In the genomic region with DNA sequence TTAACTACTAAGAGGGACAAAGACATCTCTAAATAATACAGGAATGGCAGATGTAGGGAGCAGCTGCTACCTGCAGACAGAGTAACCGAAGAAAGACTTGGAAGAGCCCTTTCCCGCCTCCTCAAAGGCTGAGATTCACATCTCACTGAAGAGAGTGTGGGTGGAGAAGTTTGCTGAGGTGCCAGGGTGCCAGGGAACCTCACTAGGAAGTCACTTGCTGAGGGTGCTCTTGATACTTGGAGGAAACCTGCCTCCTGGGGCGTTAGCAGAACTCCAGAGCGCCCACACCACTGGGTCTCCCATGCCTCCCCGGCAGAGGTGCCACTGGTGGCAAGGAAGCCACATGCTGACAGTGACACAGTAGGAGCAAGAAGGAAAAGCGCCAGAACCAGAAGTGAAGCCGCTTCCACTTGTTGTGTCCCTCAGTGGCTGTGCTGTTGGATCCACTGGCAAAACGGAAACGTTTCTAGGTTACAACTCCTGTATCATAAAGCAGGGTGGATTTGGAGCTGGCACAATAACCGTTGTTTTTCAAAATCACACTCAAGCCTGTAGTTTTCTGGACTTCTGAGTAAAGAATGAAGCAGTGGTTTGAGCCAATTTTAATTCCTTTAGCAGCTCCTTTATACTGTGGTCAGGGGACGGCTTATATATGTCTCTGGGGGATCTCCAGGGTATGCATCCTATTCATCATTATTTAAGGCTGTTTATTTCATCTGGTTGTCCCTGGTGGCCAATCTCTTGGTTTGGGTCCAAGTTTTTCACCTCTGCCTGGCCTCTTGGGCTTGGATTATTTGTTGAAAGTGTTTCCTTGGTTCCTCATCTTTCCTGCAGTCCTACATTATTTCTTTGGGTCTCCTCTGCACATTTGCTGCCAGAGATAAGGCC, we compare ENCODE assay signal across 14 cellular contexts.
A peak's percentile ranks its signal among the peaks of the same experiment; 100 is the strongest.
DNase-seq lines count a peak whose midpoint lies in the region; ATAC-seq, FAIRE-seq and TF ChIP-seq lines count a peak whose summit lies in the region.
"Had no signal": no experiment of that assay in that cellular context is flagged by ENCODE, and none has a peak within 500 bp of the region (broad histone marks: within the 10 kb centered on the region; RNA-seq: fewer than 3 reads in every experiment).

No MANE protein-coding gene starts in this region.

- H3K4me2 ChIP-seq in astrocyte (ENCODE audit: low read length) = peak overlapping the region; percentile 12

- no peak overlapping the region for H3K4me3 Mint-ChIP-seq in MCF 10A (ENCODE audit: unreplicated experiment)
- H3K4me3 Mint-ChIP-seq in astrocyte (ENCODE audit: unreplicated experiment) = no peak overlapping the region
- H3K4me3 Mint-ChIP-seq in stimulated activated naive B cell treated with anti-CD40 and anti-IgM and Interleukin-4, amounts not matched to agents 10 μg/mL and 1 μg/mL and 100 μg/mL, for 72 hours = no peak overlapping the region
- H3K4me3 Mint-ChIP-seq: activated naive CD8-positive, alpha-beta T cell; natural killer cell treated with Interleukin-12 subunit alpha and Interleukin-12 subunit beta and Interleukin-15 and Interleukin-18, amount 100 ng/mL, for 72 hours; stimulated activated memory B cell treated with anti-CD40 and anti-IgM and Interleukin-4, amounts not matched to agents 10 μg/mL and 1 μg/mL and 100 μg/mL, for 72 hours had no signal

- H3K27me3 ChIP-seq in breast epithelium = no peaks in the 10 kb centered on the region
- H3K27me3 ChIP-seq in astrocyte (ENCODE audit: insufficient read depth, low read length) = no peaks in the 10 kb centered on the region
- H3K27me3 ChIP-seq: right lobe of liver, vagina had no signal

- no peak for FAIRE-seq in astrocyte (lab: Jason Lieb, UNC)

- POLR2A ChIA-PET in MCF 10A (lab: Yijun Ruan, JAX) = no interaction called here

- H3K4me3 ChIP-seq in breast epithelium = no peak overlapping the region
- H3K4me3 ChIP-seq in astrocyte (ENCODE audit: insufficient read depth, low read depth, low read length) = no peak overlapping the region
- H3K4me3 ChIP-seq: right lobe of liver, vagina had no signal

- H3K36me3 Mint-ChIP-seq in MCF 10A (ENCODE audit: insufficient read depth, unreplicated experiment) (peaks cover 13% of the 10 kb centered on the region), astrocyte (ENCODE audit: low read depth, unreplicated experiment) (peaks cover 8% of the 10 kb centered on the region)
- H3K36me3 Mint-ChIP-seq in stimulated activated naive B cell treated with anti-CD40 and anti-IgM and Interleukin-4, amounts not matched to agents 10 μg/mL and 1 μg/mL and 100 μg/mL, for 72 hours = peaks cover 19 to 27% of the 10 kb centered on the region in 2 donors

- H3K27me3 Mint-ChIP-seq in MCF 10A (ENCODE audit: insufficient read depth, unreplicated experiment) (no peaks in the 10 kb centered on the region), astrocyte (ENCODE audit: low read depth, unreplicated experiment) (no peaks in the 10 kb centered on the region)
- H3K27me3 Mint-ChIP-seq in stimulated activated naive B cell treated with anti-CD40 and anti-IgM and Interleukin-4, amounts not matched to agents 10 μg/mL and 1 μg/mL and 100 μg/mL, for 72 hours = peaks cover 0 to 4% of the 10 kb centered on the region in 2 donors
- H3K27me3 Mint-ChIP-seq: activated naive CD8-positive, alpha-beta T cell; natural killer cell treated with Interleukin-12 subunit alpha and Interleukin-12 subunit beta and Interleukin-15 and Interleukin-18, amount 100 ng/mL, for 72 hours; stimulated activated memory B cell treated with anti-CD40 and anti-IgM and Interleukin-4, amounts not matched to agents 10 μg/mL and 1 μg/mL and 100 μg/mL, for 72 hours had no signal

- no peak for ATAC-seq in stimulated activated naive B cell treated with anti-CD40 and anti-IgM and Interleukin-4, amounts not matched to agents 10 μg/mL and 1 μg/mL and 100 μg/mL, for 72 hours (replicated peaks)
- ATAC-seq in HG03097 (IDR thresholded peaks at IDR 0.05; ENCODE audit: low FRiP score, unreplicated experiment) = no peak
- ATAC-seq in GM19452 (IDR thresholded peaks at IDR 0.05; ENCODE audit: unreplicated experiment) = no peak
- ATAC-seq: natural killer cell treated with Interleukin-12 subunit alpha and Interleukin-12 subunit beta and Interleukin-15 and Interleukin-18, amount 100 ng/mL, for 72 hours; stimulated activated memory B cell treated with anti-CD40 and anti-IgM and Interleukin-4, amounts not matched to agents 10 μg/mL and 1 μg/mL and 100 μg/mL, for 72 hours had no signal

- TF ChIP-seq CTCF in MCF 10A (IDR thresholded peaks at IDR 0.05; ENCODE audit: unreplicated experiment) = no peak
- TF ChIP-seq CTCF in breast epithelium (IDR thresholded peaks at IDR 0.05) = no peak
- no peak for TF ChIP-seq CTCF in astrocyte (IDR thresholded peaks at IDR 0.05; ENCODE audit: insufficient read depth, low read depth, low read length)

- no TSS peak for BruUV-seq in MCF 10A (replicated peaks; lab: Mats Ljungman, UMichigan)

- H3K27ac Mint-ChIP-seq in MCF 10A (ENCODE audit: low read depth, unreplicated experiment) (peak overlapping the region; percentile 59), astrocyte (ENCODE audit: unreplicated experiment) (peak overlapping the region; percentile 76)
- peak overlapping the region; percentile 25 for H3K27ac Mint-ChIP-seq in stimulated activated naive B cell treated with anti-CD40 and anti-IgM and Interleukin-4, amounts not matched to agents 10 μg/mL and 1 μg/mL and 100 μg/mL, for 72 hours
- H3K27ac Mint-ChIP-seq: natural killer cell treated with Interleukin-12 subunit alpha and Interleukin-12 subunit beta and Interleukin-15 and Interleukin-18, amount 100 ng/mL, for 72 hours; stimulated activated memory B cell treated with anti-CD40 and anti-IgM and Interleukin-4, amounts not matched to agents 10 μg/mL and 1 μg/mL and 100 μg/mL, for 72 hours had no signal

- no peak overlapping the region for H3K27ac ChIP-seq in breast epithelium
- H3K27ac ChIP-seq in astrocyte (ENCODE audit: low read depth, low read length) = peak overlapping the region; percentile 6
- H3K27ac ChIP-seq: right lobe of liver, vagina had no signal

- CTCF ChIA-PET in MCF 10A (lab: Yijun Ruan, JAX) = interaction anchor here (5.8 kb wide), 1 partner anchor 20 kb away, joined by 41 read pairs; no protein-coding TSS in a partner anchor

- no peaks in the 10 kb centered on the region for H3K4me1 ChIP-seq in breast epithelium
- peaks cover 23% of the 10 kb centered on the region for H3K4me1 ChIP-seq in astrocyte (ENCODE audit: insufficient read depth, low read length)
- H3K4me1 ChIP-seq: right lobe of liver had no signal

- H3K9me3 ChIP-seq in breast epithelium (no peaks in the 10 kb centered on the region), astrocyte (ENCODE audit: insufficient read depth, low read depth, low read length) (no peaks in the 10 kb centered on the region)
- H3K9me3 ChIP-seq: right lobe of liver, vagina had no signal

- TF ChIP-seq POLR2A in breast epithelium (IDR thresholded peaks at IDR 0.05) = no peak

- H4K20me1 ChIP-seq in astrocyte (ENCODE audit: insufficient read depth, low read length) = no peaks in the 10 kb centered on the region

- H3K4me1 Mint-ChIP-seq in MCF 10A (ENCODE audit: insufficient read depth, unreplicated experiment) (peaks cover 18% of the 10 kb centered on the region), astrocyte (ENCODE audit: low read depth, unreplicated experiment) (peaks cover 18% of the 10 kb centered on the region)
- H3K4me1 Mint-ChIP-seq in stimulated activated naive B cell treated with anti-CD40 and anti-IgM and Interleukin-4, amounts not matched to agents 10 μg/mL and 1 μg/mL and 100 μg/mL, for 72 hours = peaks cover 0 to 2% of the 10 kb centered on the region in 2 donors
- H3K4me1 Mint-ChIP-seq: stimulated activated memory B cell treated with anti-CD40 and anti-IgM and Interleukin-4, amounts not matched to agents 10 μg/mL and 1 μg/mL and 100 μg/mL, for 72 hours had no signal

- H3K36me3 ChIP-seq in breast epithelium (no peaks in the 10 kb centered on the region), astrocyte (ENCODE audit: insufficient read depth, low read length) (peaks cover 4% of the 10 kb centered on the region)

- intact Hi-C loops in MCF 10A (cut with micrococcal nuclease) = no loop called here
- intact Hi-C loops in breast epithelium (cut with DNase I; ENCODE audit: low total_unique reads) = no loop called here

- H2AFZ ChIP-seq in astrocyte (ENCODE audit: low read depth, low read length) = no peak overlapping the region

- H3K9me3 Mint-ChIP-seq in MCF 10A (ENCODE audit: unreplicated experiment) = no peaks in the 10 kb centered on the region
- H3K9me3 Mint-ChIP-seq in astrocyte (ENCODE audit: unreplicated experiment) = no peaks in the 10 kb centered on the region
- H3K9me3 Mint-ChIP-seq in stimulated activated naive B cell treated with anti-CD40 and anti-IgM and Interleukin-4, amounts not matched to agents 10 μg/mL and 1 μg/mL and 100 μg/mL, for 72 hours = no peaks in the 10 kb centered on the region
- H3K9me3 Mint-ChIP-seq: natural killer cell treated with Interleukin-12 subunit alpha and Interleukin-12 subunit beta and Interleukin-15 and Interleukin-18, amount 100 ng/mL, for 72 hours; stimulated activated memory B cell treated with anti-CD40 and anti-IgM and Interleukin-4, amounts not matched to agents 10 μg/mL and 1 μg/mL and 100 μg/mL, for 72 hours had no signal

- no peaks in the 10 kb centered on the region for H3K79me2 ChIP-seq in astrocyte (ENCODE audit: insufficient read depth, low read length)

- no peak overlapping the region for H3K9ac ChIP-seq in astrocyte (ENCODE audit: low read length)

- DNase-seq in MCF 10A (ENCODE audit: unreplicated experiment) (no peak), breast epithelium (ENCODE audit: low spot score in 2 of 2) (no peak), astrocyte (ENCODE audit: low read depth) (no peak), kidney glomerular epithelial cell (lab: John Stamatoyannopoulos, UW) (peak; percentile 79), AG20443 (ENCODE audit: low spot score) (no peak)
- DNase-seq in stimulated activated naive B cell treated with anti-CD40 and anti-IgM and Interleukin-4, amounts not matched to agents 10 μg/mL and 1 μg/mL and 100 μg/mL, for 72 hours = no peak
- DNase-seq: activated CD8-positive, alpha-beta memory T cell treated with anti-CD3 and anti-CD28 coated beads, Interleukin-2, amount 50 U/mL, for 48 hours; right lobe of liver had no signal

Comparison
In these comparisons a context has a peak if more than half of its experiments do, and no peak if none do; other contexts are left out.
1. H3K27ac Mint-ChIP-seq: peak in every context shown above with its lines; median percentile 76 in astrocyte; 59 in MCF 10A; 25 in stimulated activated naive B cell treated with anti-CD40 and anti-IgM and Interleukin-4, amounts not matched to agents 10 μg/mL and 1 μg/mL and 100 μg/mL, for 72 hours.